ENCODE assay signal across 8 cellular contexts in genomic region chr2:3379339-3379646, GRCh38. TPM values are rescaled to one million over a fixed set of nuclear protein-coding genes. Genes with fewer than 3 reads are reported as not detected.
DNase-seq lines count a peak whose midpoint lies in the region; ATAC-seq and TF ChIP-seq lines count a peak whose summit lies in the region.

No MANE protein-coding gene starts in this region.

- H2AFZ ChIP-seq in OCI-LY1 (ENCODE audit: low read length), result no peak overlapping the region
- H2AFZ ChIP-seq in osteoblast (ENCODE audit: low read length), result peak overlapping the region; percentile 92

- CTCF ChIA-PET in CD8-positive, alpha-beta T cell (lab: Charles Lee), result interaction anchor here (0.7 to 1.4 kb wide), 3 partner anchors 14 to 45 kb away, joined by 3 to 5 read pairs (median 4); no protein-coding TSS in a partner anchor

- no peak for DNase-seq in CD8-positive, alpha-beta T cell
- DNase-seq in endothelial cell (ENCODE audit: low spot score), result no peak
- DNase-seq in osteoblast (ENCODE audit: insufficient read length, low spot score, missing footprints), result no peak
- no peak for DNase-seq in KBM-7
- DNase-seq in NCI-H2171 (lab: John Stamatoyannopoulos, UW), result no peak
- DNase-seq in NCI-H226, result no peak

- TF ChIP-seq CTCF in CD8-positive, alpha-beta T cell (IDR thresholded peaks at IDR 0.05), result no peak
- TF ChIP-seq CTCF in OCI-LY1 (IDR thresholded peaks at IDR 0.05; ENCODE audit: low read length) (no peak), endothelial cell (IDR thresholded peaks at IDR 0.05; ENCODE audit: unreplicated experiment) (no peak), osteoblast (IDR thresholded peaks at IDR 0.05; ENCODE audit: extremely low read depth, low read depth, low read length) (no peak)

- no peak for ATAC-seq in CD8-positive, alpha-beta T cell
- ATAC-seq in HG03354 (IDR thresholded peaks at IDR 0.05; ENCODE audit: poor library complexity, severe bottlenecking, unreplicated experiment), result no peak

- peak overlapping the region; percentile 93 for H3K4me3 Mint-ChIP-seq in CD8-positive, alpha-beta T cell
- peak overlapping the region; percentile 97 for H3K4me3 Mint-ChIP-seq in endothelial cell (ENCODE audit: unreplicated experiment)

- H3K27me3 Mint-ChIP-seq in CD8-positive, alpha-beta T cell (ENCODE audit: low read depth), result no peaks in the 10 kb centered on the region
- peaks cover 12% of the 10 kb centered on the region for H3K27me3 Mint-ChIP-seq in endothelial cell (ENCODE audit: unreplicated experiment)

- H3K27me3 ChIP-seq in CD8-positive, alpha-beta T cell (ENCODE audit: insufficient read depth, low read length), result no peaks in the 10 kb centered on the region
- H3K27me3 ChIP-seq in OCI-LY1 (ENCODE audit: insufficient read depth, low read length), result no peaks in the 10 kb centered on the region
- no peaks in the 10 kb centered on the region for H3K27me3 ChIP-seq in osteoblast (ENCODE audit: insufficient read depth, low read length)

- H3K4me2 ChIP-seq in OCI-LY1 (ENCODE audit: low read length) (peak overlapping the region; percentile 96), osteoblast (ENCODE audit: insufficient read depth, low read length) (peak overlapping the region; percentile 93)

- peak overlapping the region; percentile 99 for H3K27ac Mint-ChIP-seq in CD8-positive, alpha-beta T cell
- peak overlapping the region; percentile 77 for H3K27ac Mint-ChIP-seq in endothelial cell (ENCODE audit: unreplicated experiment)

- H3K4me1 Mint-ChIP-seq in CD8-positive, alpha-beta T cell (ENCODE audit: low read depth), result peaks cover 61% of the 10 kb centered on the region
- H3K4me1 Mint-ChIP-seq in endothelial cell (ENCODE audit: unreplicated experiment), result peaks cover 25% of the 10 kb centered on the region

- H3K9me2 ChIP-seq in OCI-LY1 (ENCODE audit: low read depth, low read length), result no peaks in the 10 kb centered on the region

- H3K36me3 ChIP-seq in CD8-positive, alpha-beta T cell (ENCODE audit: insufficient read depth, low read length), result no peaks in the 10 kb centered on the region
- H3K36me3 ChIP-seq in OCI-LY1 (ENCODE audit: insufficient read depth, low read length) (peaks cover 37% of the 10 kb centered on the region), osteoblast (ENCODE audit: insufficient read depth, low read length) (peaks cover 14% of the 10 kb centered on the region)

- no peaks in the 10 kb centered on the region for H3K9me3 Mint-ChIP-seq in CD8-positive, alpha-beta T cell
- H3K9me3 Mint-ChIP-seq in endothelial cell (ENCODE audit: unreplicated experiment), result no peaks in the 10 kb centered on the region

- peak overlapping the region; percentile 88 for H3K4me3 ChIP-seq in CD8-positive, alpha-beta T cell (ENCODE audit: low read depth, low read length)
- peak overlapping the region; percentile 81 for H3K4me3 ChIP-seq in OCI-LY1 (ENCODE audit: low read depth, low read length, poor library complexity, severe bottlenecking)
- H3K4me3 ChIP-seq in osteoblast (ENCODE audit: insufficient read depth, low read length), result peak overlapping the region; percentile 96

- in situ Hi-C loops in KBM-7 (cut with MboI; ENCODE audit: low pct_unique_long_range_greater_than_20kb, low sequenced_read_pairs), result no loop called here

- H4K20me1 ChIP-seq in OCI-LY1 (ENCODE audit: insufficient read depth, low read length) (no peaks in the 10 kb centered on the region), osteoblast (ENCODE audit: insufficient read depth, low read length) (peaks cover 3% of the 10 kb centered on the region)

- H3K9ac ChIP-seq in OCI-LY1 (ENCODE audit: low read length), result peak overlapping the region; percentile 82

- no peaks in the 10 kb centered on the region for H3F3A ChIP-seq in OCI-LY1 (ENCODE audit: insufficient read depth, low read length)

- H3K79me2 ChIP-seq in OCI-LY1 (ENCODE audit: insufficient read depth, low read length) (peaks cover 37% of the 10 kb centered on the region), osteoblast (ENCODE audit: insufficient read depth, low read length) (peaks cover 60% of the 10 kb centered on the region)

- POLR2A ChIA-PET in CD8-positive, alpha-beta T cell (lab: Charles Lee), result interaction anchor here (1.1 to 4.0 kb wide), 3 partner anchors 139 to 195 kb away, joined by 6 to 22 read pairs (median 6); partner anchors contain the start of gene RNASEH1

- peaks cover 29% of the 10 kb centered on the region for H3K4me1 ChIP-seq in CD8-positive, alpha-beta T cell (ENCODE audit: insufficient read depth, low read length)
- H3K4me1 ChIP-seq in OCI-LY1 (ENCODE audit: insufficient read depth, low read length, severe bottlenecking) (peaks cover 42% of the 10 kb centered on the region), osteoblast (ENCODE audit: insufficient read depth, low read length) (peaks cover 23% of the 10 kb centered on the region)

- intact Hi-C loops in CD8-positive, alpha-beta T cell (cut with DNase I, micrococcal nuclease), result loop anchor here (1.0 to 5.0 kb wide), 5 partner anchors 140 to 767 kb away; partner anchors contain the start of genes ADI1 (in 2 of the 2), RNASEH1 (in 1 of the 2) and RPS7 (in 1 of the 2)

- H3K9me3 ChIP-seq in CD8-positive, alpha-beta T cell (ENCODE audit: low read length), result no peaks in the 10 kb centered on the region
- H3K9me3 ChIP-seq in OCI-LY1 (ENCODE audit: low read length) (no peaks in the 10 kb centered on the region), osteoblast (ENCODE audit: low read depth, low read length) (no peaks in the 10 kb centered on the region)

- H3K36me3 Mint-ChIP-seq in CD8-positive, alpha-beta T cell, result peaks cover 25% of the 10 kb centered on the region
- H3K36me3 Mint-ChIP-seq in endothelial cell (ENCODE audit: low read depth, unreplicated experiment), result peaks cover 8% of the 10 kb centered on the region

- peak overlapping the region; percentile 95 for H3K27ac ChIP-seq in CD8-positive, alpha-beta T cell (ENCODE audit: low read depth, low read length)
- H3K27ac ChIP-seq in OCI-LY1 (ENCODE audit: low read depth, low read length, poor library complexity, severe bottlenecking) (peak overlapping the region; percentile 18), osteoblast (ENCODE audit: low read depth, low read length) (peak overlapping the region; percentile 93)

RNA-seq across cellular contexts. Expression of gene TRAPPC12, which starts 0.2 kb away (rescaled TPM):
- total RNA-seq in CD8-positive, alpha-beta T cell, result 10 to 100 TPM; 33.3 to 35.1 TPM
- total RNA-seq in endothelial cell (ENCODE audit: unreplicated experiment), result 105 TPM
- 67.0 and 67.5 TPM in 2 replicates for total RNA-seq in osteoblast

RNA-seq across cellular contexts. Expression of gene EIPR1, which starts 1.7 kb away (rescaled TPM):
- 1 to 10 TPM; 7.1 to 9.7 TPM for total RNA-seq in CD8-positive, alpha-beta T cell
- total RNA-seq in endothelial cell (ENCODE audit: unreplicated experiment), result 35.9 TPM
- total RNA-seq in osteoblast, result 16.8 and 17.7 TPM in 2 replicates

Comparison
In these comparisons a context has a peak if more than half of its experiments do, and no peak if none do; other contexts are left out.
1. H3K27ac ChIP-seq: peak in every context shown above with its lines; median percentile 95 in CD8-positive, alpha-beta T cell; 93 in osteoblast; 18 in OCI-LY1.